Comparison of ENCODE assay signal across 32 cellular contexts in genomic region chr10:73226663-73227062, GRCh38.
"Had no signal": no experiment of that assay in that cellular context is flagged by ENCODE, and none has a peak within 500 bp of the region (broad histone marks: within the 10 kb centered on the region; RNA-seq: fewer than 3 reads in every experiment).

No MANE protein-coding gene starts in this region.

- ATAC-seq: activated CD8-positive, alpha-beta T cell treated with anti-CD3 and anti-CD28 coated beads for 36 hours; activated naive CD4-positive, alpha-beta T cell treated with anti-CD3 and anti-CD28 coated beads, Interleukin-2, amount 50 U/mL, for 72 hours; activated T-cell treated with anti-CD3 and anti-CD28 coated beads, Interleukin-2, amount 50 U/mL, for 4 hours; activated T-cell treated with anti-CD3 and anti-CD28 coated beads, Interleukin-2, amount 50 U/mL, for 72 hours; activated T-helper 17 cell treated with anti-CD3 and anti-CD28 coated beads, Interleukin-2, amount 50 U/mL, for 72 hours; body of pancreas had no signal

- DNase-seq: activated B cell treated with CpG ODN at 0.5 μM for 24 hours; activated CD4-positive, alpha-beta memory T cell treated with anti-CD3 and anti-CD28 coated beads for 36 hours; activated CD4-positive, alpha-beta T cell treated with anti-CD3 and anti-CD28 coated beads for 4 hours; activated CD4-positive, alpha-beta T cell treated with anti-CD3 and anti-CD28 coated beads, Interleukin-2, amount 10 ng/mL, durations not matched to agents 24 days and 14 days; activated CD4-positive, alpha-beta T cell treated with anti-CD3 and anti-CD28 coated beads, Interleukin-2, amount 50 U/mL, for 1 hour; activated CD4-positive, alpha-beta T cell treated with anti-CD3 and anti-CD28 coated beads, Interleukin-2, amount 50 U/mL, for 4 hours; activated CD4-positive, CD25-positive, alpha-beta regulatory T cell treated with anti-CD3 and anti-CD28 coated beads, Interleukin-2, amount 50 U/mL, for 72 hours; activated CD8-positive, alpha-beta memory T cell treated with anti-CD3 and anti-CD28 coated beads, Interleukin-2, amount 50 U/mL, for 4 hours; activated CD8-positive, alpha-beta T cell treated with anti-CD3 and anti-CD28 coated beads for 36 hours; activated effector memory CD4-positive, alpha-beta T cell treated with anti-CD3 and anti-CD28 coated beads, Interleukin-2, amount 50 U/mL, for 16 hours; activated gamma-delta T cell treated with Interleukin-2 at 50 U/mL for 16 hours; activated naive CD4-positive, alpha-beta T cell; activated naive CD4-positive, alpha-beta T cell treated with anti-CD3 and anti-CD28 coated beads for 36 hours; activated naive CD4-positive, alpha-beta T cell treated with anti-CD3 and anti-CD28 coated beads, Interleukin-2, amount 50 U/mL, for 16 hours; activated naive CD8-positive, alpha-beta T cell treated with anti-CD3 and anti-CD28 coated beads for 36 hours; activated T-cell treated with anti-CD3 and anti-CD28 coated beads for 4 hours; activated T-cell treated with anti-CD3 and anti-CD28 coated beads, Interleukin-2, amount 50 U/mL, for 1 hour; activated T-cell treated with anti-CD3 and anti-CD28 coated beads, Interleukin-2, amount 50 U/mL, for 4 hours; activated T-cell treated with anti-CD3 and anti-CD28 coated beads, Interleukin-2, amount 50 U/mL, for 72 hours; adrenal gland; amniotic stem cell; aorta; body of pancreas; brain microvascular endothelial cell; central memory CD4-positive, alpha-beta T cell; T-helper 1 cell; T-helper 2 cell; T-helper 9 cell had no signal

- H3K4me3 ChIP-seq: adrenal gland, body of pancreas, breast epithelium had no signal

- H3K4me1 ChIP-seq: adrenal gland, body of pancreas, breast epithelium had no signal

- H3K36me3 ChIP-seq: adrenal gland, breast epithelium had no signal

- H3K9me3 ChIP-seq: adrenal gland, body of pancreas, breast epithelium had no signal

- H3K27me3 ChIP-seq: adrenal gland, body of pancreas, brain microvascular endothelial cell, breast epithelium had no signal

- H3K27ac ChIP-seq: adrenal gland, body of pancreas, brain microvascular endothelial cell, breast epithelium, VCaP had no signal
